ENCODE assay signal across 13 cellular contexts in the genomic region with DNA sequence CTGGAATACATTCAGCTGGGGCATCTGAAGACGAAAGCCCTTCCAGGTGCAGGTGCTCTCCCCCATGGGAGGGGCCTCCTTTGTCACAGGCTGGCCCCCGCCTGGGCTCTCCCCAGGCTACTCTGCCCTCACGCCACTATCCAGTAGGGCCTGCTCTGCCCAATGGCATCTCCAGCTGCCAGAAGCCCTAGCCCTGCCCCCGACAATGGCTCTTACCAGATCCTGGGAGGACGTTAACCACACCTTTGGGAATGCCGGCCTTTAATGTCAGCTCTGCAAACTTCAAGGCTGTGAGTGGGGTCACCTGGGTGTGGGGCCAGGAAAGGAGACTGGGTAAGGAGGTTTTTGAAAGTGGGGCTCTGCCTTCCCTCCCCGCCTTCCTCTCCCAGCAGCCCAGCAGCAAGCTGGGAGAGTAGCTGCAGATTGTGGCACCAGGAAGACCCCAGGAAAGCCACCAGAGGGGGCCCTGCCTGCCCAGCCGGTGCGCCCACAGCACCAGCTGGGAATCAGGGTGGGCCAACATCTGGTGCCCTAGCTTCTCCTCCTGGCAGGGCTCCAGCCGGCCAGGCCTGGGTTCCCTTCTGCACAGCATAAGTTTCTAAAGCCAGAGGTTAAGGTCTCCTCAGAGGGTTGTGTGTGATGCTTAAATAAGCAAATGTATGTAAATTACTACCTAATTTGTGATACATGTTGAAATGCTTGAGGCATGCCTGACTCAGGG. TPM values are rescaled to one million over a fixed set of nuclear protein-coding genes. Genes with fewer than 3 reads are reported as not detected.
DNase-seq lines count a peak whose midpoint lies in the region; ATAC-seq and TF ChIP-seq lines count a peak whose summit lies in the region.
"Had no signal": no experiment of that assay in that cellular context is flagged by ENCODE, and none has a peak within 500 bp of the region (broad histone marks: within the 10 kb centered on the region; RNA-seq: fewer than 3 reads in every experiment).

No MANE protein-coding gene starts in this region.

- no peaks in the 10 kb centered on the region for H4K20me1 ChIP-seq in MM.1S (ENCODE audit: insufficient read depth, low read length)

- no peaks in the 10 kb centered on the region for H3K4me1 Mint-ChIP-seq in activated T-cell treated with anti-CD3 and anti-CD28 coated beads, Interleukin-2, amount 50 U/mL, for 4 hours (ENCODE audit: low read depth)
- H3K4me1 Mint-ChIP-seq in activated T-cell treated with anti-CD3 and anti-CD28 coated beads, Interleukin-2, amount 50 U/mL, for 72 hours (ENCODE audit: low read depth): no peaks in the 10 kb centered on the region
- H3K4me1 Mint-ChIP-seq: memory B cell; stimulated activated memory B cell treated with anti-CD40 and anti-IgM and Interleukin-4, amounts not matched to agents 10 μg/mL and 1 μg/mL and 100 μg/mL, for 72 hours had no signal

- no peak for TF ChIP-seq EP300 in suprapubic skin (IDR thresholded peaks at IDR 0.05)

- DNase-seq in activated T-cell treated with anti-CD3 and anti-CD28 coated beads, Interleukin-2, amount 50 U/mL, for 4 hours: peak; percentile 3
- DNase-seq in activated T-cell treated with anti-CD3 and anti-CD28 coated beads, Interleukin-2, amount 50 U/mL, for 72 hours: no peak
- DNase-seq in NCI-H510A treated with DMSO at 0.1 percent for 48 hours (lab: John Stamatoyannopoulos, UW): peak; percentile 9
- DNase-seq in islet precursor cell: peak; percentile 57
- peak; percentile 55 to 71 for DNase-seq in suprapubic skin (ENCODE audit: low spot score in 2 of 2)
- no peak for DNase-seq in GF-D8 (lab: John Stamatoyannopoulos, UW)
- DNase-seq in MM.1S: no peak
- DNase-seq: EL; stimulated activated CD4-positive, alpha-beta T cell treated with anti-CD3 and anti-CD28 coated beads, Interleukin-1b, Interleukin-23, amount 100 ng/mL, for 48 hours had no signal

- H3K4me1 ChIP-seq in suprapubic skin (peaks cover 1% of the 10 kb centered on the region), MM.1S (ENCODE audit: low read length) (no peaks in the 10 kb centered on the region)
- H3K4me1 ChIP-seq: heart left ventricle had no signal

- no peak for TF ChIP-seq CTCF in suprapubic skin (IDR thresholded peaks at IDR 0.05)
- no peak for TF ChIP-seq CTCF in MM.1S (IDR thresholded peaks at IDR 0.05; ENCODE audit: low read length)

- no peak overlapping the region for H3K9ac ChIP-seq in MM.1S (ENCODE audit: low read length)

- no peaks in the 10 kb centered on the region for H3F3A ChIP-seq in MM.1S (ENCODE audit: insufficient read depth, low read length)

- no peak overlapping the region for H3K27ac Mint-ChIP-seq in activated T-cell treated with anti-CD3 and anti-CD28 coated beads, Interleukin-2, amount 50 U/mL, for 72 hours
- H3K27ac Mint-ChIP-seq: memory B cell; stimulated activated memory B cell treated with anti-CD40 and anti-IgM and Interleukin-4, amounts not matched to agents 10 μg/mL and 1 μg/mL and 100 μg/mL, for 72 hours had no signal

- TF ChIP-seq POLR2A in suprapubic skin (IDR thresholded peaks at IDR 0.05): no peak

- WGBS in suprapubic skin: 79% methylated on average over 9 of the region's 10 CpGs

- no peak overlapping the region for H3K4me3 Mint-ChIP-seq in activated T-cell treated with anti-CD3 and anti-CD28 coated beads, Interleukin-2, amount 50 U/mL, for 4 hours
- no peak overlapping the region for H3K4me3 Mint-ChIP-seq in activated T-cell treated with anti-CD3 and anti-CD28 coated beads, Interleukin-2, amount 50 U/mL, for 72 hours
- H3K4me3 Mint-ChIP-seq: memory B cell; stimulated activated memory B cell treated with anti-CD40 and anti-IgM and Interleukin-4, amounts not matched to agents 10 μg/mL and 1 μg/mL and 100 μg/mL, for 72 hours had no signal

- H3K9me3 ChIP-seq in suprapubic skin: no peaks in the 10 kb centered on the region
- H3K9me3 ChIP-seq in MM.1S (replicated peaks; ENCODE audit: insufficient read depth, low read length): no peaks in the 10 kb centered on the region
- H3K9me3 ChIP-seq: heart left ventricle had no signal

- no peaks in the 10 kb centered on the region for H3K9me2 ChIP-seq in MM.1S (replicated peaks; ENCODE audit: insufficient read depth, low read length)

- H3K4me2 ChIP-seq in MM.1S (ENCODE audit: low read depth, low read length): no peak overlapping the region

- H3K27me3 ChIP-seq in suprapubic skin: no peaks in the 10 kb centered on the region
- no peaks in the 10 kb centered on the region for H3K27me3 ChIP-seq in MM.1S (replicated peaks; ENCODE audit: insufficient read depth, low read length)
- H3K27me3 ChIP-seq: heart left ventricle had no signal

- H3K27ac ChIP-seq in suprapubic skin (no peak overlapping the region), MM.1S (ENCODE audit: low read length) (no peak overlapping the region)
- H3K27ac ChIP-seq: heart left ventricle had no signal

- H3K9me3 Mint-ChIP-seq in activated T-cell treated with anti-CD3 and anti-CD28 coated beads, Interleukin-2, amount 50 U/mL, for 4 hours: no peaks in the 10 kb centered on the region
- H3K9me3 Mint-ChIP-seq in activated T-cell treated with anti-CD3 and anti-CD28 coated beads, Interleukin-2, amount 50 U/mL, for 72 hours: no peaks in the 10 kb centered on the region
- H3K9me3 Mint-ChIP-seq: stimulated activated memory B cell treated with anti-CD40 and anti-IgM and Interleukin-4, amounts not matched to agents 10 μg/mL and 1 μg/mL and 100 μg/mL, for 72 hours had no signal

- no peak overlapping the region for H3K4me3 ChIP-seq in suprapubic skin
- H3K4me3 ChIP-seq in MM.1S (ENCODE audit: low read length): no peak overlapping the region
- H3K4me3 ChIP-seq: heart left ventricle had no signal

- H3K79me2 ChIP-seq in MM.1S (ENCODE audit: low read length): no peaks in the 10 kb centered on the region

- no peak for ATAC-seq in activated T-cell treated with anti-CD3 and anti-CD28 coated beads, Interleukin-2, amount 50 U/mL, for 4 hours
- ATAC-seq in activated T-cell treated with anti-CD3 and anti-CD28 coated beads, Interleukin-2, amount 50 U/mL, for 72 hours (replicated peaks in 1 of 2): no peak
- ATAC-seq in HG02852 (IDR thresholded peaks at IDR 0.05; ENCODE audit: unreplicated experiment): no peak
- ATAC-seq: heart left ventricle; stimulated activated memory B cell treated with anti-CD40 and anti-IgM and Interleukin-4, amounts not matched to agents 10 μg/mL and 1 μg/mL and 100 μg/mL, for 72 hours had no signal

- H3K36me3 ChIP-seq in suprapubic skin: no peaks in the 10 kb centered on the region
- H3K36me3 ChIP-seq in MM.1S (replicated peaks; ENCODE audit: insufficient read depth, low read length): no peaks in the 10 kb centered on the region

- H3K27me3 Mint-ChIP-seq in activated T-cell treated with anti-CD3 and anti-CD28 coated beads, Interleukin-2, amount 50 U/mL, for 4 hours (ENCODE audit: low read depth): peaks cover 6% of the 10 kb centered on the region
- peaks cover 6% of the 10 kb centered on the region for H3K27me3 Mint-ChIP-seq in activated T-cell treated with anti-CD3 and anti-CD28 coated beads, Interleukin-2, amount 50 U/mL, for 72 hours (ENCODE audit: low read depth)

- no peak overlapping the region for H2AFZ ChIP-seq in MM.1S (ENCODE audit: low read length)

- no peaks in the 10 kb centered on the region for H3K36me3 Mint-ChIP-seq in activated T-cell treated with anti-CD3 and anti-CD28 coated beads, Interleukin-2, amount 50 U/mL, for 4 hours (ENCODE audit: insufficient read depth)
- no peaks in the 10 kb centered on the region for H3K36me3 Mint-ChIP-seq in activated T-cell treated with anti-CD3 and anti-CD28 coated beads, Interleukin-2, amount 50 U/mL, for 72 hours (ENCODE audit: insufficient read depth in 2 of 2)
- H3K36me3 Mint-ChIP-seq: memory B cell; stimulated activated memory B cell treated with anti-CD40 and anti-IgM and Interleukin-4, amounts not matched to agents 10 μg/mL and 1 μg/mL and 100 μg/mL, for 72 hours had no signal

RNA-seq across cellular contexts. Expression of a gene that starts 40.4 kb away (rescaled TPM):
- 10 to 100 TPM; 23.6 to 28.1 (median 25.4) TPM for total RNA-seq in activated T-cell treated with anti-CD3 and anti-CD28 coated beads, Interleukin-2, amount 50 U/mL, for 4 hours
- total RNA-seq in activated T-cell treated with anti-CD3 and anti-CD28 coated beads, Interleukin-2, amount 50 U/mL, for 72 hours: 10 to 100 TPM; 32.3 to 34.5 TPM
- 10 to 100 TPM; 32.3 to 51.3 (median 44.0) TPM for total RNA-seq in suprapubic skin

RNA-seq across cellular contexts. Expression of a gene that starts 56.1 kb away (rescaled TPM):
- total RNA-seq in activated T-cell treated with anti-CD3 and anti-CD28 coated beads, Interleukin-2, amount 50 U/mL, for 4 hours: under 1 TPM in 2 of 3 donors, not detected in 1; 0.10 to 0.29 TPM
- under 1 TPM; 0.21 to 0.48 TPM for total RNA-seq in activated T-cell treated with anti-CD3 and anti-CD28 coated beads, Interleukin-2, amount 50 U/mL, for 72 hours
- total RNA-seq in suprapubic skin: 1 to 10 TPM; 5.1 to 8.5 (median 7.4) TPM

Comparison
In these comparisons a context has a peak if more than half of its experiments do, and no peak if none do; other contexts are left out.
1. DNase-seq: peak in activated T-cell treated with anti-CD3 and anti-CD28 coated beads, Interleukin-2, amount 50 U/mL, for 4 hours (single experiment), NCI-H510A treated with DMSO at 0.1 percent for 48 hours (single experiment), islet precursor cell (single experiment) and suprapubic skin (2 of 2); none in activated T-cell treated with anti-CD3 and anti-CD28 coated beads, Interleukin-2, amount 50 U/mL, for 72 hours (0 of 2), GF-D8 (single experiment) and MM.1S (single experiment).
2. RNA of a gene that starts 56.1 kb away (total RNA-seq): 5.1 to 8.5 TPM in suprapubic skin; 0.21 to 0.48 TPM in activated T-cell treated with anti-CD3 and anti-CD28 coated beads, Interleukin-2, amount 50 U/mL, for 72 hours and 0.10 to 0.29 TPM in activated T-cell treated with anti-CD3 and anti-CD28 coated beads, Interleukin-2, amount 50 U/mL, for 4 hours; every median in the first group is over 4 times any median in the second.